In the genomic region with DNA sequence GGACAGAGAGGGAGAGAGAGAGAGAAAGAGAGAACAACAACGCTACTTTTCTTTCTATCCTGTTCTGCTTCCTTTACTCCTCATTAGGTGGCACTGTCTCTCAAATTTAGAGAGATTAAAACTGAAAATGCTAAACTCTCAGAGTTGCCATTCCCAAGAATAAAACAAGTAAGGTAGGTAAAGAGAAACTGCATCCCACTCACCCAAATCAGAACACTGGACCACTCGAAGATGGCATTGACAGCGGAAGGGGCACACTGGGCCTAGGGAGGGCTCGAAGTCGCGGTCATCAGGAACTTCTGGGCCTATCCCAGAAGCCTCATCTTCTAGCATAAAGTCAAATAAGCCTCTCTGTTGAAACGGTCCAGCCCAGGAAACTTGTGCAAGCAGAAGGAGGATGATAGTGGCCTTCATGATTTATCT, we compare ENCODE assay signal across 9 cellular contexts. TPM values are rescaled to one million over a fixed set of nuclear protein-coding genes. Genes with fewer than 3 reads are reported as not detected.
A peak's percentile ranks its signal among the peaks of the same experiment; 100 is the strongest.
DNase-seq lines count a peak whose midpoint lies in the region; ATAC-seq and TF ChIP-seq lines count a peak whose summit lies in the region.
"Had no signal": no experiment of that assay in that cellular context is flagged by ENCODE, and none has a peak within 500 bp of the region (broad histone marks: within the 10 kb centered on the region; RNA-seq: fewer than 3 reads in every experiment).

No MANE protein-coding gene starts in this region.

- peak; percentile 62 to 70 for ATAC-seq in left cardiac atrium
- ATAC-seq in HG03378 (IDR thresholded peaks at IDR 0.05; ENCODE audit: unreplicated experiment), result no peak
- ATAC-seq in HG02759 (IDR thresholded peaks at IDR 0.05; ENCODE audit: unreplicated experiment), result no peak

- CTCF ChIA-PET in HEK293 (lab: Yijun Ruan, JAX), result interaction anchor here (0.6 to 1.2 kb wide), 6 partner anchors 9 to 218 kb away, joined by 3 to 5 read pairs (median 4); no protein-coding TSS in a partner anchor

- no peaks in the 10 kb centered on the region for H3K36me3 ChIP-seq in HEK293 (ENCODE audit: control insufficient read depth in 2 of 2, insufficient read depth in 1 of 2, low read length in 2 of 2)

- peaks cover 7% of the 10 kb centered on the region; the same call in 1 of the 2 replicates for H3K4me1 ChIP-seq in HEK293 (ENCODE audit: control insufficient read depth, insufficient read depth, low read length)

- intact Hi-C loops in left cardiac atrium (cut with DNase I), result loop anchor here in 1 of 2 donors (10.0 kb wide), 1 partner anchor 147 kb away; no protein-coding TSS in a partner anchor

- in situ Hi-C loops in SK-MEL-5 (cut with HindIII; ENCODE audit: low pct_unique_long_range_greater_than_20kb, low sequenced_read_pairs), result no loop called here

- no peak for TF ChIP-seq CTCF in HEK293 (tag by site-specific recombination; IDR thresholded peaks at IDR 0.05)

- no peak overlapping the region for H3K27ac ChIP-seq in HEK293 (ENCODE audit: extremely low read depth, low read depth, low read length)
- H3K27ac ChIP-seq in skin epidermis, result peak overlapping the region in 18 of 21 experiments; percentile 26 to 92 (median 67)

- POLR2A ChIA-PET in HEK293 (lab: Yijun Ruan, JAX), result no interaction called here

- DNase-seq in SK-MEL-5 (ENCODE audit: low read depth, low spot score), result peak; percentile 77
- no peak for DNase-seq in left cardiac atrium
- DNase-seq in SIG-M5 (lab: John Stamatoyannopoulos, UW), result no peak
- DNase-seq in activated CD4-positive, alpha-beta T cell treated with anti-CD3 and anti-CD28 coated beads, Interleukin-2, amount 50 U/mL, for 1 hour, result no peak

- H3K4me3 ChIP-seq in HEK293 (ENCODE audit: low read depth, low read length), result no peak overlapping the region
- peak overlapping the region in 6 of 7 experiments; percentile 7 to 37 (median 22) for H3K4me3 ChIP-seq in skin epidermis

- no peaks in the 10 kb centered on the region for H3K9me3 ChIP-seq in HEK293 (ENCODE audit: control insufficient read depth, insufficient read depth, low read depth, low read length)

TF ChIP-seq in HEK293, 187 proteins besides CTCF, POLR2A, EP300 and RAD21:
- TF ChIP-seq ZNF654 (tag by site-specific recombination; IDR thresholded peaks at IDR 0.05; ENCODE audit: low read depth) (0 out of 2 replicates have a peak, but pooled peaks have one; percentile 22), KLF10 (tag by site-specific recombination; IDR thresholded peaks at IDR 0.05) (no peak)

RNA-seq across cellular contexts. Expression of a gene that starts 4.5 kb away (rescaled TPM):
- 30.7 and 40.0 TPM in 2 replicates for total RNA-seq in SK-MEL-5 (2014; rRNA removed; shearing (Covaris generic))
- polyA plus RNA-seq in SK-MEL-5 (2015; cell fraction: cytosol; rRNA removed), result 44.2 and 50.2 TPM in 2 replicates
- 9.6 and 24.4 TPM in 2 replicates for polyA plus RNA-seq in SK-MEL-5 (2015; cell fraction: nucleus; rRNA removed)
- total RNA-seq in left cardiac atrium, result 1,000 to 10,000 TPM; 1,324 to 1,437 TPM
- total RNA-seq: T-helper 1 cell treated with Interleukin-12 subunit alpha and Interleukin-12 subunit beta and Interleukin-4 antibody, amounts not matched to agents 30 ng/mL and 1 ng/mL, for 36 hours had no signal

Comparison
In these comparisons a context has a peak if more than half of its experiments do, and no peak if none do; other contexts are left out.
1. ATAC-seq: peak in left cardiac atrium (2 of 2); none in HG03378 (single experiment) and HG02759 (single experiment).
2. RNA of a gene that starts 4.5 kb away (total RNA-seq): 1,324 to 1,437 TPM in left cardiac atrium; 30.7 to 40.0 TPM in SK-MEL-5; every median in the first group is over 10 times any median in the second.